In genomic region chr2:151840216-151840691, GRCh38 we compare ENCODE assay signal across 11 cellular contexts.
DNase-seq lines count a peak whose midpoint lies in the region; ATAC-seq and TF ChIP-seq lines count a peak whose summit lies in the region.
"Had no signal": no experiment of that assay in that cellular context is flagged by ENCODE, and none has a peak within 500 bp of the region (broad histone marks: within the 10 kb centered on the region; RNA-seq: fewer than 3 reads in every experiment).

No MANE protein-coding gene starts in this region.

- POLR2A ChIA-PET in GM10248 (lab: Yijun Ruan, JAX), result interaction anchor here (0.9 to 1.9 kb wide), 2 partner anchors 12 to 22 kb away, joined by 5 to 8 read pairs; partner anchors contain the start of gene ARL5A

- peak; percentile 38 for DNase-seq in GM10248 (ENCODE audit: extremely low spot score)
- peak; percentile 27 for DNase-seq in NOMO-1 treated with dmso at 0.1 percent for 144 hours (lab: John Stamatoyannopoulos, UW; ENCODE audit: unreplicated experiment)
- no peak for DNase-seq in superior temporal gyrus (ENCODE audit: extremely low spot score)
- DNase-seq in NCI-H1092 treated with DMSO at 0.1 percent for 48 hours (lab: John Stamatoyannopoulos, UW), result no peak
- no peak for DNase-seq in nephron progenitor cell
- no peak for DNase-seq in iPS-NIHi7 (ENCODE audit: extremely low spot score)
- DNase-seq: activated CD4-positive, alpha-beta T cell treated with anti-CD3 and anti-CD28 coated beads, Interleukin-2, amount 50 U/mL, for 4 hours; CD8-positive, alpha-beta T cell; retina had no signal

- CTCF ChIA-PET in GM10248 (lab: Yijun Ruan, JAX), result interaction anchor here (0.8 to 1.8 kb wide), 7 partner anchors 9 to 185 kb away, joined by 3 to 8 read pairs (median 4); partner anchors contain the start of gene ARL5A

- H3K9me3 Mint-ChIP-seq in nephron progenitor cell, result no peaks in the 10 kb centered on the region
- H3K9me3 Mint-ChIP-seq: CD8-positive, alpha-beta T cell had no signal

- peak; percentile 99 for ATAC-seq in GM19372 (IDR thresholded peaks at IDR 0.05; ENCODE audit: low read depth, unreplicated experiment)
- peak; percentile 98 for ATAC-seq in HG02981 (IDR thresholded peaks at IDR 0.05; ENCODE audit: unreplicated experiment)
- ATAC-seq: CD8-positive, alpha-beta T cell had no signal

- H3K4me1 Mint-ChIP-seq in nephron progenitor cell, result peaks cover 17% of the 10 kb centered on the region

- H3K27ac Mint-ChIP-seq in nephron progenitor cell, result no peak overlapping the region
- H3K27ac Mint-ChIP-seq: CD8-positive, alpha-beta T cell had no signal

- peaks cover 8% of the 10 kb centered on the region for H3K27me3 Mint-ChIP-seq in nephron progenitor cell (ENCODE audit: low read depth, poor library complexity)

- no peak for TF ChIP-seq CTCF in GM10248 (IDR thresholded peaks at IDR 0.05; ENCODE audit: control extremely low read depth, extremely low read depth, low read depth, missing control alignments)
- TF ChIP-seq CTCF in nephron progenitor cell (IDR thresholded peaks at IDR 0.05), result no peak

- H3K36me3 Mint-ChIP-seq in nephron progenitor cell (ENCODE audit: low read depth), result no peaks in the 10 kb centered on the region
- H3K36me3 Mint-ChIP-seq: CD8-positive, alpha-beta T cell had no signal

- no peak overlapping the region for H3K4me3 Mint-ChIP-seq in nephron progenitor cell
- H3K4me3 Mint-ChIP-seq: CD8-positive, alpha-beta T cell had no signal

Comparison
In these comparisons a context has a peak if more than half of its experiments do, and no peak if none do; other contexts are left out.
1. DNase-seq: peak in GM10248 (single experiment) and NOMO-1 treated with dmso at 0.1 percent for 144 hours (single experiment); none in superior temporal gyrus (single experiment), NCI-H1092 treated with DMSO at 0.1 percent for 48 hours (single experiment), nephron progenitor cell (single experiment) and iPS-NIHi7 (single experiment).